ENCODE assay signal across 35 cellular contexts in the genomic region with DNA sequence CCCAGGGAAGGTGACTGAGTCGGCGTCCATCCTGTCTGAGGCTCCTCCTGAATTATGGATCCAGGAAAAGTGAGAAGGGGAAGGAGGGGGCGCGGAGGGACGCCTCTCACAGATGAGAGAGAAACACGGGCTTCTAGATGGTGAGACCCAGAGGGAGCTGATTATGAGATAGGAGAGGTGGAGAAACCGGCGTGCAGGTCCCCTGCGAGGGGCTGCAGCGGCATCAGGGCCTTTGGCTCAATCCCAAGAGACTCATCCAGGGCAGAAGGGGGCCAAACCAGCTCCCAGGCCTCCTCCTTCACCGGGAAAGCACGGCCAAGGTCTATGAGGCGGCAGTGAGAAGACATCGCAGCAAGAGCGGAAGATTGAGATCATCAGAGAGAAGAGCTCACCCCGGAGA.
"Had no signal": no experiment of that assay in that cellular context is flagged by ENCODE, and none has a peak within 500 bp of the region (broad histone marks: within the 10 kb centered on the region; RNA-seq: fewer than 3 reads in every experiment).

No MANE protein-coding gene starts in this region.

- H3K36me3 ChIP-seq: adrenal gland, brain microvascular endothelial cell, breast epithelium had no signal

- H3K36me3 Mint-ChIP-seq: activated CD4-positive, alpha-beta memory T cell treated with anti-CD3 and anti-CD28 coated beads for 36 hours; activated naive CD4-positive, alpha-beta T cell treated with anti-CD3 and anti-CD28 coated beads, Interleukin-2, amount 50 U/mL, for 72 hours; activated naive CD8-positive, alpha-beta T cell treated with anti-CD3 and anti-CD28 coated beads for 36 hours had no signal

- H3K27ac Mint-ChIP-seq: activated B cell treated with CpG ODN at 0.5 μM for 24 hours; activated CD4-positive, alpha-beta memory T cell treated with anti-CD3 and anti-CD28 coated beads for 36 hours; activated CD4-positive, alpha-beta T cell treated with anti-CD3 and anti-CD28 coated beads, Interleukin-2, amount 10 ng/mL, durations not matched to agents 24 days and 14 days; activated CD8-positive, alpha-beta T cell treated with anti-CD3 and anti-CD28 coated beads for 36 hours; activated naive CD4-positive, alpha-beta T cell treated with anti-CD3 and anti-CD28 coated beads for 36 hours; activated naive CD8-positive, alpha-beta T cell treated with anti-CD3 and anti-CD28 coated beads for 36 hours; activated T-cell treated with anti-CD3 and anti-CD28 coated beads, Interleukin-2, amount 50 U/mL, for 72 hours; activated T-helper 1 cell treated with anti-CD3 and anti-CD28 coated beads, Interleukin-12 subunit alpha, Interleukin-12 subunit beta, Interleukin-2, Interleukin-4 antibody, amounts not matched to agents 30 ng/mL and 10 ng/mL and 1 ng/mL, durations not matched to agents 14 hours and 24 hours and 36 hours; activated T-helper 17 cell treated with anti-CD3 and anti-CD28 coated beads, Interleukin-2, amount 50 U/mL, for 72 hours; T-helper 1 cell treated with Interleukin-12 subunit alpha and Interleukin-12 subunit beta and Interleukin-4 antibody, amounts not matched to agents 30 μg/mL and 1 μg/mL, for 36 hours; T-helper 2 cell treated with Interferon-gamma antibody and Interleukin-4, amounts not matched to agents 5 μg/mL and 100 μg/mL, for 36 hours had no signal

- H3K9me3 Mint-ChIP-seq: activated B cell treated with CpG ODN at 0.5 μM for 24 hours; activated CD4-positive, alpha-beta memory T cell treated with anti-CD3 and anti-CD28 coated beads for 36 hours; activated CD4-positive, alpha-beta T cell treated with anti-CD3 and anti-CD28 coated beads, Interleukin-2, amount 10 ng/mL, durations not matched to agents 24 days and 14 days; activated CD8-positive, alpha-beta T cell treated with anti-CD3 and anti-CD28 coated beads for 36 hours; activated naive CD4-positive, alpha-beta T cell treated with anti-CD3 and anti-CD28 coated beads for 36 hours; activated naive CD4-positive, alpha-beta T cell treated with anti-CD3 and anti-CD28 coated beads, Interleukin-2, amount 50 U/mL, for 72 hours; activated naive CD8-positive, alpha-beta T cell treated with anti-CD3 and anti-CD28 coated beads for 36 hours; activated T-cell treated with anti-CD3 and anti-CD28 coated beads, Interleukin-2, amount 50 U/mL, for 4 hours; activated T-cell treated with anti-CD3 and anti-CD28 coated beads, Interleukin-2, amount 50 U/mL, for 72 hours; activated T-helper 1 cell treated with anti-CD3 and anti-CD28 coated beads, Interleukin-12 subunit alpha, Interleukin-12 subunit beta, Interleukin-2, Interleukin-4 antibody, amounts not matched to agents 30 ng/mL and 10 ng/mL and 1 ng/mL, durations not matched to agents 14 hours and 24 hours and 36 hours; central memory CD8-positive, alpha-beta T cell; T-helper 1 cell treated with Interleukin-12 subunit alpha and Interleukin-12 subunit beta and Interleukin-4 antibody, amounts not matched to agents 30 μg/mL and 1 μg/mL, for 36 hours; T-helper 2 cell treated with Interferon-gamma antibody and Interleukin-4, amounts not matched to agents 5 μg/mL and 100 μg/mL, for 36 hours had no signal

- H3K27me3 ChIP-seq: adrenal gland, body of pancreas, brain microvascular endothelial cell had no signal

- ATAC-seq: activated CD8-positive, alpha-beta T cell treated with anti-CD3 and anti-CD28 coated beads for 36 hours; activated naive CD4-positive, alpha-beta T cell treated with anti-CD3 and anti-CD28 coated beads, Interleukin-2, amount 50 U/mL, for 72 hours; activated T-cell treated with anti-CD3 and anti-CD28 coated beads, Interleukin-2, amount 50 U/mL, for 4 hours; activated T-cell treated with anti-CD3 and anti-CD28 coated beads, Interleukin-2, amount 50 U/mL, for 72 hours; activated T-helper 17 cell treated with anti-CD3 and anti-CD28 coated beads, Interleukin-2, amount 50 U/mL, for 72 hours; body of pancreas had no signal

- H3K27ac ChIP-seq: adrenal gland, body of pancreas, brain microvascular endothelial cell, breast epithelium, VCaP had no signal

- H3K27me3 Mint-ChIP-seq: activated B cell treated with CpG ODN at 0.5 μM for 24 hours; activated CD4-positive, alpha-beta memory T cell treated with anti-CD3 and anti-CD28 coated beads for 36 hours; activated CD4-positive, alpha-beta T cell treated with anti-CD3 and anti-CD28 coated beads, Interleukin-2, amount 10 ng/mL, durations not matched to agents 24 days and 14 days; activated T-helper 17 cell treated with anti-CD3 and anti-CD28 coated beads, Interleukin-2, amount 50 U/mL, for 72 hours; central memory CD8-positive, alpha-beta T cell had no signal

- H3K4me3 Mint-ChIP-seq: activated B cell treated with CpG ODN at 0.5 μM for 24 hours; activated CD4-positive, alpha-beta memory T cell treated with anti-CD3 and anti-CD28 coated beads for 36 hours; activated CD4-positive, alpha-beta T cell treated with anti-CD3 and anti-CD28 coated beads, Interleukin-2, amount 10 ng/mL, durations not matched to agents 24 days and 14 days; activated CD8-positive, alpha-beta T cell treated with anti-CD3 and anti-CD28 coated beads for 36 hours; activated naive CD4-positive, alpha-beta T cell treated with anti-CD3 and anti-CD28 coated beads for 36 hours; activated naive CD8-positive, alpha-beta T cell treated with anti-CD3 and anti-CD28 coated beads for 36 hours; activated T-cell treated with anti-CD3 and anti-CD28 coated beads, Interleukin-2, amount 50 U/mL, for 4 hours; activated T-cell treated with anti-CD3 and anti-CD28 coated beads, Interleukin-2, amount 50 U/mL, for 72 hours; activated T-helper 1 cell treated with anti-CD3 and anti-CD28 coated beads, Interleukin-12 subunit alpha, Interleukin-12 subunit beta, Interleukin-2, Interleukin-4 antibody, amounts not matched to agents 30 ng/mL and 10 ng/mL and 1 ng/mL, durations not matched to agents 14 hours and 24 hours and 36 hours; activated T-helper 17 cell treated with anti-CD3 and anti-CD28 coated beads, Interleukin-2, amount 50 U/mL, for 72 hours; central memory CD8-positive, alpha-beta T cell; T-helper 1 cell treated with Interleukin-12 subunit alpha and Interleukin-12 subunit beta and Interleukin-4 antibody, amounts not matched to agents 30 μg/mL and 1 μg/mL, for 36 hours; T-helper 2 cell treated with Interferon-gamma antibody and Interleukin-4, amounts not matched to agents 5 μg/mL and 100 μg/mL, for 36 hours had no signal

- H3K4me3 ChIP-seq: adrenal gland, body of pancreas, breast epithelium had no signal

- H3K9me3 ChIP-seq: adrenal gland, body of pancreas, breast epithelium had no signal

- H3K4me1 Mint-ChIP-seq: activated B cell treated with CpG ODN at 0.5 μM for 24 hours; activated CD4-positive, alpha-beta T cell treated with anti-CD3 and anti-CD28 coated beads, Interleukin-2, amount 10 ng/mL, durations not matched to agents 24 days and 14 days; activated naive CD8-positive, alpha-beta T cell treated with anti-CD3 and anti-CD28 coated beads for 36 hours; activated T-helper 17 cell treated with anti-CD3 and anti-CD28 coated beads, Interleukin-2, amount 50 U/mL, for 72 hours; central memory CD8-positive, alpha-beta T cell had no signal

- DNase-seq: activated B cell treated with CpG ODN at 0.5 μM for 24 hours; activated CD4-positive, alpha-beta memory T cell treated with anti-CD3 and anti-CD28 coated beads for 36 hours; activated CD4-positive, alpha-beta T cell treated with anti-CD3 and anti-CD28 coated beads for 4 hours; activated CD4-positive, alpha-beta T cell treated with anti-CD3 and anti-CD28 coated beads, Interleukin-2, amount 10 ng/mL, durations not matched to agents 24 days and 14 days; activated CD4-positive, alpha-beta T cell treated with anti-CD3 and anti-CD28 coated beads, Interleukin-2, amount 50 U/mL, for 1 hour; activated CD4-positive, alpha-beta T cell treated with anti-CD3 and anti-CD28 coated beads, Interleukin-2, amount 50 U/mL, for 4 hours; activated CD4-positive, CD25-positive, alpha-beta regulatory T cell treated with anti-CD3 and anti-CD28 coated beads, Interleukin-2, amount 50 U/mL, for 72 hours; activated CD8-positive, alpha-beta memory T cell treated with anti-CD3 and anti-CD28 coated beads, Interleukin-2, amount 50 U/mL, for 4 hours; activated CD8-positive, alpha-beta T cell treated with anti-CD3 and anti-CD28 coated beads for 36 hours; activated effector memory CD4-positive, alpha-beta T cell treated with anti-CD3 and anti-CD28 coated beads, Interleukin-2, amount 50 U/mL, for 16 hours; activated gamma-delta T cell treated with Interleukin-2 at 50 U/mL for 16 hours; activated naive CD4-positive, alpha-beta T cell; activated naive CD4-positive, alpha-beta T cell treated with anti-CD3 and anti-CD28 coated beads for 36 hours; activated naive CD4-positive, alpha-beta T cell treated with anti-CD3 and anti-CD28 coated beads, Interleukin-2, amount 50 U/mL, for 16 hours; activated naive CD8-positive, alpha-beta T cell treated with anti-CD3 and anti-CD28 coated beads for 36 hours; activated T-cell treated with anti-CD3 and anti-CD28 coated beads for 4 hours; activated T-cell treated with anti-CD3 and anti-CD28 coated beads, Interleukin-2, amount 50 U/mL, for 1 hour; activated T-cell treated with anti-CD3 and anti-CD28 coated beads, Interleukin-2, amount 50 U/mL, for 4 hours; activated T-cell treated with anti-CD3 and anti-CD28 coated beads, Interleukin-2, amount 50 U/mL, for 72 hours; adrenal gland; amniotic stem cell; body of pancreas; brain microvascular endothelial cell; cerebellar nuclear complex; T-helper 1 cell; T-helper 2 cell; T-helper 9 cell had no signal

- H3K4me1 ChIP-seq: adrenal gland, body of pancreas, breast epithelium had no signal
